Comparison of ENCODE assay signal across 3 cellular contexts in genomic region chrX:34557733-34558132, GRCh38.
A peak's percentile ranks its signal among the peaks of the same experiment; 100 is the strongest.
TF ChIP-seq lines count a peak whose summit lies in the region.

No MANE protein-coding gene starts in this region.

TF ChIP-seq in GM23338, 12 proteins besides CTCF, POLR2A, EP300 and RAD21 (continued from another document and continues in another):
- TF ChIP-seq ZNF331 (CRISPR knock-in tag; IDR thresholded peaks at IDR 0.05; ENCODE audit: low read depth) (no peak), EZH2phosphoT487 (IDR thresholded peaks at IDR 0.05; ENCODE audit: unreplicated experiment) (no peak), ZNF114 (CRISPR knock-in tag; IDR thresholded peaks at IDR 0.05) (0 out of 2 replicates have a peak, but pooled peaks have one; percentile 8), REST (IDR thresholded peaks at IDR 0.05; ENCODE audit: unreplicated experiment) (no peak), EZH2 (IDR thresholded peaks at IDR 0.05; ENCODE audit: low read depth, unreplicated experiment) (no peak), CREB1 (CRISPR knock-in tag; IDR thresholded peaks at IDR 0.05; ENCODE audit: low read depth) (no peak)

TF ChIP-seq in SK-N-SH, 30 proteins besides CTCF, POLR2A, EP300 and RAD21 (continued from another document):
- TF ChIP-seq SIN3A (IDR thresholded peaks at IDR 0.05; ENCODE audit: borderline replicate concordance, low read depth, low read length) (no peak), NFIC (IDR thresholded peaks at IDR 0.05; ENCODE audit: borderline replicate concordance) (no peak), IRF3 (IDR thresholded peaks at IDR 0.05; ENCODE audit: low read depth, low read length) (no peak), TEAD4 (IDR thresholded peaks at IDR 0.05; ENCODE audit: borderline replicate concordance, insufficient read depth) (no peak), JUND (IDR thresholded peaks at IDR 0.05) (no peak), MXI1 (IDR thresholded peaks at IDR 0.05; ENCODE audit: low read depth, low read length) (no peak)
TF ChIP-seq in SK-N-SH: peak in this region for 0.

TF ChIP-seq in HEK293T, 16 proteins besides CTCF, POLR2A, EP300 and RAD21 (continued from another document):
- TF ChIP-seq PKNOX1 (IDR thresholded peaks at IDR 0.05) (no peak), FOXK2 (IDR thresholded peaks at IDR 0.05) (no peak), SP1 (IDR thresholded peaks at IDR 0.05) (no peak), L3MBTL2 (conservative IDR thresholded peaks at IDR 0.05) (no peak), BHLHE40 (IDR thresholded peaks at IDR 0.05; ENCODE audit: borderline replicate concordance) (no peak)
